16 cellular contexts compared by ENCODE assay signal in genomic region chr5:131461742-131462141, GRCh38.
DNase-seq lines count a peak whose midpoint lies in the region; ATAC-seq, FAIRE-seq and TF ChIP-seq lines count a peak whose summit lies in the region.
"Had no signal": no experiment of that assay in that cellular context is flagged by ENCODE, and none has a peak within 500 bp of the region (broad histone marks: within the 10 kb centered on the region; RNA-seq: fewer than 3 reads in every experiment).

No MANE protein-coding gene starts in this region.

- ATAC-seq in CD4-positive, alpha-beta T cell (ENCODE audit: poor library complexity) = no peak
- no peak for ATAC-seq in CD8-positive, alpha-beta T cell
- ATAC-seq in HepG2 (no peak), HG03354 (IDR thresholded peaks at IDR 0.05; ENCODE audit: poor library complexity, severe bottlenecking, unreplicated experiment) (no peak)
- ATAC-seq: K562 had no signal

- H3K36me3 ChIP-seq in CD8-positive, alpha-beta T cell (ENCODE audit: insufficient read depth, low read length) = peaks cover 7% of the 10 kb centered on the region
- no peaks in the 10 kb centered on the region for H3K36me3 ChIP-seq in Loucy (ENCODE audit: insufficient read depth, low read length)
- H3K36me3 ChIP-seq in HepG2 (replicated peaks in 1 of 2; ENCODE audit: control insufficient read depth in 1 of 2, insufficient read depth in 2 of 2, low read length in 2 of 2) = peaks cover 2 to 37% of the 10 kb centered on the region in 2 experiments; a peak in 4 of 5 replicates
- H3K36me3 ChIP-seq in adrenal gland (replicated peaks in 1 of 2) = no peaks in the 10 kb centered on the region
- no peaks in the 10 kb centered on the region for H3K36me3 ChIP-seq in brain microvascular endothelial cell (replicated peaks)

- no peak overlapping the region for H2AFZ ChIP-seq in Loucy (ENCODE audit: low read length)
- no peak overlapping the region for H2AFZ ChIP-seq in HepG2 (ENCODE audit: low read length)

- peak overlapping the region; percentile 81 for H3K27ac Mint-ChIP-seq in CD4-positive, alpha-beta T cell
- H3K27ac Mint-ChIP-seq in CD8-positive, alpha-beta T cell = peak overlapping the region; percentile 18
- H3K27ac Mint-ChIP-seq: H9 had no signal

- peaks cover 56% of the 10 kb centered on the region for H3K4me1 Mint-ChIP-seq in CD4-positive, alpha-beta T cell (ENCODE audit: low read depth)
- H3K4me1 Mint-ChIP-seq in CD8-positive, alpha-beta T cell (ENCODE audit: low read depth) = peaks cover 51% of the 10 kb centered on the region
- H3K4me1 Mint-ChIP-seq: H9 had no signal

- H3K27me3 ChIP-seq in CD4-positive, alpha-beta T cell (ENCODE audit: control insufficient read depth, insufficient read depth, low read length) = no peaks in the 10 kb centered on the region
- H3K27me3 ChIP-seq in CD8-positive, alpha-beta T cell (ENCODE audit: insufficient read depth, low read length) = no peaks in the 10 kb centered on the region
- H3K27me3 ChIP-seq in Loucy (ENCODE audit: insufficient read depth, low read length, poor library complexity, severe bottlenecking) (no peaks in the 10 kb centered on the region), HepG2 (ENCODE audit: control insufficient read depth in 1 of 2, insufficient read depth in 2 of 2, low read length in 2 of 2) (no peaks in the 10 kb centered on the region), adrenal gland (no peaks in the 10 kb centered on the region), brain microvascular endothelial cell (replicated peaks) (no peaks in the 10 kb centered on the region)

- H3K27me3 Mint-ChIP-seq in CD4-positive, alpha-beta T cell = no peaks in the 10 kb centered on the region
- no peaks in the 10 kb centered on the region for H3K27me3 Mint-ChIP-seq in CD8-positive, alpha-beta T cell (ENCODE audit: low read depth)
- H3K27me3 Mint-ChIP-seq: CD4-positive, alpha-beta memory T cell had no signal

- H3K4me2 ChIP-seq in Loucy (ENCODE audit: low read depth, low read length, poor library complexity, severe bottlenecking) = peak overlapping the region; percentile 49
- no peak overlapping the region for H3K4me2 ChIP-seq in HepG2 (ENCODE audit: low read depth, low read length)

- H3K79me2 ChIP-seq in Loucy (ENCODE audit: insufficient read depth, low read length) (no peaks in the 10 kb centered on the region), HepG2 (ENCODE audit: insufficient read depth, low read length) (no peaks in the 10 kb centered on the region)

- intact Hi-C loops in CD4-positive, alpha-beta T cell (cut with DNase I, micrococcal nuclease) = loop anchor here in 1 of 2 experiments (5.0 kb wide), 1 partner anchor 41 kb away; no protein-coding TSS in a partner anchor
- intact Hi-C loops in CD8-positive, alpha-beta T cell (cut with DNase I, micrococcal nuclease) = loop anchor here in 1 of 2 experiments (2.0 to 5.0 kb wide), 2 partner anchors 15 to 46 kb away; no protein-coding TSS in a partner anchor
- intact Hi-C loops in HepG2 (cut with micrococcal nuclease; ENCODE audit: unreplicated experiment) (no loop called here), adrenal gland (cut with DNase I) (no loop called here)

- TF ChIP-seq RAD21 in HepG2 (CRISPR knock-in tag; IDR thresholded peaks at IDR 0.05) = no peak

- H3K9me3 Mint-ChIP-seq in CD4-positive, alpha-beta T cell = no peaks in the 10 kb centered on the region
- H3K9me3 Mint-ChIP-seq in CD8-positive, alpha-beta T cell = no peaks in the 10 kb centered on the region
- H3K9me3 Mint-ChIP-seq: CD4-positive, alpha-beta memory T cell; H9 had no signal

- H3K4me3 Mint-ChIP-seq in CD4-positive, alpha-beta T cell = no peak overlapping the region
- no peak overlapping the region for H3K4me3 Mint-ChIP-seq in CD8-positive, alpha-beta T cell
- H3K4me3 Mint-ChIP-seq: H9 had no signal

- BruUV-seq in HepG2 (replicated peaks; lab: Mats Ljungman, UMichigan) = no TSS peak

- H3K9ac ChIP-seq in Loucy (ENCODE audit: low read depth, low read length, poor library complexity, severe bottlenecking) (no peak overlapping the region), HepG2 (ENCODE audit: insufficient read depth, low read depth, low read length) (no peak overlapping the region)

- no peak overlapping the region for H3K4me3 ChIP-seq in CD8-positive, alpha-beta T cell (ENCODE audit: low read depth, low read length)
- no peak overlapping the region for H3K4me3 ChIP-seq in Loucy (ENCODE audit: low read length, poor library complexity, severe bottlenecking)
- no peak overlapping the region for H3K4me3 ChIP-seq in HepG2 (replicated peaks in 1 of 3; ENCODE audit: insufficient read depth in 1 of 3, low read depth in 2 of 3, low read length in 3 of 3)
- H3K4me3 ChIP-seq in adrenal gland = no peak overlapping the region
- H3K4me3 ChIP-seq in brain microvascular endothelial cell (ENCODE audit: low read depth, low read length) = no peak overlapping the region
- H3K4me3 ChIP-seq: K562 had no signal

- TF ChIP-seq CTCF in CD4-positive, alpha-beta T cell (IDR thresholded peaks at IDR 0.05) = no peak
- no peak for TF ChIP-seq CTCF in CD8-positive, alpha-beta T cell (IDR thresholded peaks at IDR 0.05)
- TF ChIP-seq CTCF in Loucy (conservative IDR thresholded peaks at IDR 0.05; ENCODE audit: low read length) (no peak), HepG2 (CRISPR knock-in tag; IDR thresholded peaks at IDR 0.05) (no peak), adrenal gland (IDR thresholded peaks at IDR 0.05) (no peak), brain microvascular endothelial cell (IDR thresholded peaks at IDR 0.05; ENCODE audit: low read depth, low read length, missing control alignments) (no peak)

- no peak for DNase-seq in CD4-positive, alpha-beta T cell
- no peak for DNase-seq in CD8-positive, alpha-beta T cell
- no peak for DNase-seq in HepG2 (ENCODE audit: low spot score)
- no peak for DNase-seq in adrenal gland
- DNase-seq in OCI-M2 (lab: John Stamatoyannopoulos, UW; ENCODE audit: unreplicated experiment) = no peak
- DNase-seq in brain microvascular endothelial cell = no peak
- DNase-seq: ACHN; AML-193; Calu3; CD4-positive, alpha-beta memory T cell; GOT3; H9 had no signal

- TF ChIP-seq POLR2A in HepG2 (IDR thresholded peaks at IDR 0.05; ENCODE audit: insufficient read depth in 1 of 2, low read depth in 2 of 2, low read length in 2 of 2) (no peak), adrenal gland (IDR thresholded peaks at IDR 0.05) (no peak)

- CTCF ChIA-PET in CD4-positive, alpha-beta T cell (lab: Charles Lee) = interaction anchor here (1.4 to 1.5 kb wide), 2 partner anchors 45 to 128 kb away, joined by 3 to 6 read pairs; no protein-coding TSS in a partner anchor
- CTCF ChIA-PET in CD8-positive, alpha-beta T cell (lab: Charles Lee) = interaction anchor here (1.0 kb wide), 1 partner anchor 48 kb away, joined by 3 read pairs; no protein-coding TSS in a partner anchor
- CTCF ChIA-PET in HepG2 (lab: Yijun Ruan, JAX; ENCODE audit: low intra/inter-chr PET ratio, low total read pairs) = no interaction called here

- H4K20me1 ChIP-seq in Loucy (ENCODE audit: insufficient read depth, low read length, poor library complexity, severe bottlenecking) = no peaks in the 10 kb centered on the region
- H4K20me1 ChIP-seq in HepG2 (ENCODE audit: insufficient read depth, low read length) = no peaks in the 10 kb centered on the region

- H3K9me3 ChIP-seq in CD4-positive, alpha-beta T cell (ENCODE audit: control insufficient read depth, low read length) = no peaks in the 10 kb centered on the region
- H3K9me3 ChIP-seq in CD8-positive, alpha-beta T cell (ENCODE audit: low read length) = no peaks in the 10 kb centered on the region
- H3K9me3 ChIP-seq in Loucy (ENCODE audit: insufficient read depth, low read depth, low read length) (no peaks in the 10 kb centered on the region), HepG2 (ENCODE audit: low read length) (no peaks in the 10 kb centered on the region), adrenal gland (replicated peaks in 1 of 3) (no peaks in the 10 kb centered on the region)

- no peaks in the 10 kb centered on the region for H3K9me2 ChIP-seq in Loucy (replicated peaks; ENCODE audit: low read depth, low read length)

- peaks cover 8% of the 10 kb centered on the region; the same call in 1 of the 2 replicates for H3F3A ChIP-seq in Loucy (ENCODE audit: low read depth)

- 93% methylated on average over 5 of the region's 5 CpGs for WGBS in HepG2 (ENCODE audit: low lambda C conversion rate)
- 86 to 93% (median 89%) methylated on average over 5 of the region's 5 CpGs for WGBS in adrenal gland, 4 donors

- no peak overlapping the region for H3K27ac ChIP-seq in CD4-positive, alpha-beta T cell (ENCODE audit: low read depth, low read length)
- H3K27ac ChIP-seq in CD8-positive, alpha-beta T cell (ENCODE audit: low read depth, low read length) = no peak overlapping the region
- H3K27ac ChIP-seq in HepG2 (ENCODE audit: extremely low read length, insufficient read depth, low read length) (no peak overlapping the region), adrenal gland (no peak overlapping the region), brain microvascular endothelial cell (no peak overlapping the region)
- H3K27ac ChIP-seq: C4-2B had no signal

- H3K36me3 Mint-ChIP-seq in CD4-positive, alpha-beta T cell (ENCODE audit: low read depth) = peaks cover 85% of the 10 kb centered on the region
- peaks cover 77% of the 10 kb centered on the region for H3K36me3 Mint-ChIP-seq in CD8-positive, alpha-beta T cell

- peaks cover 19% of the 10 kb centered on the region for H3K4me1 ChIP-seq in CD8-positive, alpha-beta T cell (ENCODE audit: insufficient read depth, low read length)
- H3K4me1 ChIP-seq in Loucy (ENCODE audit: insufficient read depth, low read length, poor library complexity, severe bottlenecking) = peaks cover 28% of the 10 kb centered on the region
- H3K4me1 ChIP-seq in HepG2 (ENCODE audit: insufficient read depth, low read length) = no peaks in the 10 kb centered on the region
- peaks cover 0 to 3% of the 10 kb centered on the region in 2 donors for H3K4me1 ChIP-seq in adrenal gland (replicated peaks in 1 of 2)

- no peak for FAIRE-seq in HepG2 (lab: Jason Lieb, UNC)

- in situ Hi-C loops in HepG2 (cut with HindIII; ENCODE audit: extremely low pct_ligation_motif_present, low pct_unique_long_range_greater_than_20kb) = no loop called here
- in situ Hi-C loops in brain microvascular endothelial cell (cut with HindIII; ENCODE audit: low pct_ligation_motif_present, low sequenced_read_pairs) = no loop called here

- POLR2A ChIA-PET in CD4-positive, alpha-beta T cell (lab: Charles Lee) = interaction anchor here (1.8 kb wide), 1 partner anchor 8 kb away, joined by 4 read pairs; no protein-coding TSS in a partner anchor
- POLR2A ChIA-PET in CD8-positive, alpha-beta T cell (lab: Charles Lee) = interaction anchor here (0.7 to 1.1 kb wide), 2 partner anchors 39 to 60 kb away, joined by 3 read pairs; no protein-coding TSS in a partner anchor
- POLR2A ChIA-PET in HepG2 (lab: Yijun Ruan, JAX) = no interaction called here

- no peak for TF ChIP-seq EP300 in HepG2 (IDR thresholded peaks at IDR 0.05; ENCODE audit: low read depth in 2 of 2, low read length in 2 of 2)
- no peak for TF ChIP-seq EP300 in HepG2 (CRISPR knock-in tag; IDR thresholded peaks at IDR 0.05; ENCODE audit: borderline replicate concordance)

TF ChIP-seq in HepG2, 621 proteins besides CTCF, POLR2A, EP300 and RAD21 (continues in another document):
- TF ChIP-seq, protein P1, sequence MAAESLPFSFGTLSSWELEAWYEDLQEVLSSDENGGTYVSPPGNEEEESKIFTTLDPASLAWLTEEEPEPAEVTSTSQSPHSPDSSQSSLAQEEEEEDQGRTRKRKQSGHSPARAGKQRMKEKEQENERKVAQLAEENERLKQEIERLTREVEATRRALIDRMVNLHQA (CRISPR knock-in tag; IDR thresholded peaks at IDR 0.05) = no peak
- TF ChIP-seq NR2C2 (CRISPR knock-in tag; IDR thresholded peaks at IDR 0.05; ENCODE audit: borderline replicate concordance) = no peak
